In the genomic region with DNA sequence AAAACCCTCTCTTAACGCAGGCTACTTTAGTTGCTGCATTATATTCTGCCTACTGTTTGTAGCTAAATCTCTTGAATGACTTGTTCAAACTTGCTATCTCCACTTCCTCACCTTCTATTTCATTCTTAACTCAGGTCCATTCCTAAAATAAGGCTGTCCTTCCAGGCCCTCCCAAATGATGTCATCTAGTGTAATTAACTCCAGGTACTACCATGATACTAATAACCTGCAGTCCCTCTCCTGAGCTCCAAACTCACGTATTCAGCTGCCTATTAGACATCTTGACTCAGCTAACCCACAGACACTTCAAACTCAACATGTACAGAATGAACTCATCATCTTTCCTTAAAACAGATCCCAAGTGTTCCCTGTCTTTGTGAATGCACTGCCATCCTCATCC, we compare ENCODE assay signal across 19 cellular contexts.
"Had no signal": no experiment of that assay in that cellular context is flagged by ENCODE, and none has a peak within 500 bp of the region (broad histone marks: within the 10 kb centered on the region; RNA-seq: fewer than 3 reads in every experiment).

No MANE protein-coding gene starts in this region.

- H3K4me1 Mint-ChIP-seq: activated T-helper 17 cell treated with anti-CD3 and anti-CD28 coated beads, Interleukin-2, amount 50 U/mL, for 72 hours had no signal

- H3K4me1 ChIP-seq: neural progenitor cell had no signal

- H3K27me3 ChIP-seq: brain microvascular endothelial cell, hepatocyte, neural progenitor cell, tibial nerve, vagina had no signal

- DNase-seq: activated CD4-positive, alpha-beta T cell treated with anti-CD3 and anti-CD28 coated beads for 48 hours; activated CD4-positive, CD25-positive, alpha-beta regulatory T cell; activated CD8-positive, alpha-beta T cell treated with anti-CD3 and anti-CD28 coated beads for 36 hours; activated naive CD4-positive, alpha-beta T cell; activated T-cell treated with anti-CD3 and anti-CD28 coated beads, Interleukin-2, amount 50 U/mL, for 1 hour; brain microvascular endothelial cell; cerebellar nuclear complex; cortex of kidney; left cardiac atrium; naive thymus-derived CD4-positive, alpha-beta T cell; stimulated activated naive CD8-positive, alpha-beta T cell treated with anti-CD3 and anti-CD28 coated beads, Interleukin-15, Interleukin-2, amounts not matched to agents 100 U/mL and 50 U/mL, for 24 hours; substantia nigra; T1000 had no signal

- H3K4me2 ChIP-seq: hepatocyte, neural progenitor cell had no signal

- H3K36me3 Mint-ChIP-seq: neural progenitor cell had no signal

- H2AFZ ChIP-seq: hepatocyte, neural progenitor cell had no signal

- H3K9me3 ChIP-seq: tibial nerve, vagina had no signal

- H3K27ac Mint-ChIP-seq: activated CD8-positive, alpha-beta T cell treated with anti-CD3 and anti-CD28 coated beads for 36 hours; activated T-helper 17 cell treated with anti-CD3 and anti-CD28 coated beads, Interleukin-2, amount 50 U/mL, for 72 hours; neural progenitor cell; progenitor cell of endocrine pancreas had no signal

- H3K4me3 ChIP-seq: hepatocyte, neural progenitor cell, tibial nerve, vagina had no signal

- H3K27me3 Mint-ChIP-seq: activated CD8-positive, alpha-beta T cell treated with anti-CD3 and anti-CD28 coated beads for 36 hours; activated T-helper 17 cell treated with anti-CD3 and anti-CD28 coated beads, Interleukin-2, amount 50 U/mL, for 72 hours had no signal

- H3K4me3 Mint-ChIP-seq: activated CD8-positive, alpha-beta T cell treated with anti-CD3 and anti-CD28 coated beads for 36 hours; activated T-helper 17 cell treated with anti-CD3 and anti-CD28 coated beads, Interleukin-2, amount 50 U/mL, for 72 hours; naive thymus-derived CD4-positive, alpha-beta T cell; neural progenitor cell had no signal

- H3K36me3 ChIP-seq: brain microvascular endothelial cell, neural progenitor cell, tibial nerve, vagina had no signal

- H3K27ac ChIP-seq: brain microvascular endothelial cell, hepatocyte, neural progenitor cell, tibial nerve, vagina had no signal

- H3K9me3 Mint-ChIP-seq: activated CD8-positive, alpha-beta T cell treated with anti-CD3 and anti-CD28 coated beads for 36 hours; activated T-helper 17 cell treated with anti-CD3 and anti-CD28 coated beads, Interleukin-2, amount 50 U/mL, for 72 hours; neural progenitor cell had no signal

- H3K79me2 ChIP-seq: hepatocyte had no signal
